Comparison of ENCODE assay signal across 9 cellular contexts in genomic region chr7:116354546-116355422, GRCh38.
DNase-seq lines count a peak whose midpoint lies in the region; ATAC-seq and TF ChIP-seq lines count a peak whose summit lies in the region.
"Had no signal": no experiment of that assay in that cellular context is flagged by ENCODE, and none has a peak within 500 bp of the region (broad histone marks: within the 10 kb centered on the region; RNA-seq: fewer than 3 reads in every experiment).

No MANE protein-coding gene starts in this region.

- peak overlapping the region; percentile 71 for H3K27ac Mint-ChIP-seq in Caco-2 (ENCODE audit: unreplicated experiment)
- H3K27ac Mint-ChIP-seq in activated CD4-positive, alpha-beta memory T cell treated with anti-CD3 and anti-CD28 coated beads, Interleukin-2, amount 10 ng/mL, durations not matched to agents 7 days and 5 days = no peak overlapping the region

- H3K36me3 Mint-ChIP-seq in Caco-2 (ENCODE audit: insufficient read depth, unreplicated experiment) = no peaks in the 10 kb centered on the region
- H3K36me3 Mint-ChIP-seq in activated CD4-positive, alpha-beta memory T cell treated with anti-CD3 and anti-CD28 coated beads, Interleukin-2, amount 10 ng/mL, durations not matched to agents 7 days and 5 days (ENCODE audit: low read depth) = no peaks in the 10 kb centered on the region

- POLR2A ChIA-PET in Caco-2 (lab: Charles Lee) = interaction anchor here (0.7 kb wide), 1 partner anchor 581 kb away, joined by 3 read pairs; no protein-coding TSS in a partner anchor
- POLR2A ChIA-PET in activated CD4-positive, alpha-beta memory T cell treated with anti-CD3 and anti-CD28 coated beads, Interleukin-2, amount 10 ng/mL, durations not matched to agents 7 days and 5 days (lab: Charles Lee) = no interaction called here

- no peaks in the 10 kb centered on the region for H3K36me3 ChIP-seq in Caco-2 (ENCODE audit: control insufficient read depth, insufficient read depth, low read length)
- H3K36me3 ChIP-seq in Peyer's patch = no peaks in the 10 kb centered on the region
- H3K36me3 ChIP-seq in esophagus squamous epithelium = no peaks in the 10 kb centered on the region

- 6 to 12% methylated on average over 9 to 10 of the region's 10 CpGs for WGBS in esophagus squamous epithelium, 2 donors

- H3K27me3 ChIP-seq in Caco-2 (replicated peaks; ENCODE audit: control insufficient read depth, insufficient read depth, low read length) (no peaks in the 10 kb centered on the region), Peyer's patch (no peaks in the 10 kb centered on the region), esophagus squamous epithelium (no peaks in the 10 kb centered on the region)

- H3K9me3 Mint-ChIP-seq in Caco-2 (ENCODE audit: unreplicated experiment) = no peaks in the 10 kb centered on the region
- no peaks in the 10 kb centered on the region for H3K9me3 Mint-ChIP-seq in activated CD4-positive, alpha-beta memory T cell treated with anti-CD3 and anti-CD28 coated beads, Interleukin-2, amount 10 ng/mL, durations not matched to agents 7 days and 5 days

- CTCF ChIA-PET in Caco-2 (lab: Charles Lee) = no interaction called here
- CTCF ChIA-PET in activated CD4-positive, alpha-beta memory T cell treated with anti-CD3 and anti-CD28 coated beads, Interleukin-2, amount 10 ng/mL, durations not matched to agents 7 days and 5 days (lab: Charles Lee) = no interaction called here

- H3K4me1 Mint-ChIP-seq in Caco-2 (ENCODE audit: low read depth, unreplicated experiment) = peaks cover 16% of the 10 kb centered on the region
- no peaks in the 10 kb centered on the region for H3K4me1 Mint-ChIP-seq in activated CD4-positive, alpha-beta memory T cell treated with anti-CD3 and anti-CD28 coated beads, Interleukin-2, amount 10 ng/mL, durations not matched to agents 7 days and 5 days

- H3K27me3 Mint-ChIP-seq in Caco-2 (ENCODE audit: insufficient read depth, unreplicated experiment) = no peaks in the 10 kb centered on the region
- peaks cover 8% of the 10 kb centered on the region for H3K27me3 Mint-ChIP-seq in activated CD4-positive, alpha-beta memory T cell treated with anti-CD3 and anti-CD28 coated beads, Interleukin-2, amount 10 ng/mL, durations not matched to agents 7 days and 5 days

- H3K4me3 Mint-ChIP-seq in Caco-2 (ENCODE audit: unreplicated experiment) = peak overlapping the region; percentile 47
- no peak overlapping the region for H3K4me3 Mint-ChIP-seq in activated CD4-positive, alpha-beta memory T cell treated with anti-CD3 and anti-CD28 coated beads, Interleukin-2, amount 10 ng/mL, durations not matched to agents 7 days and 5 days

- intact Hi-C loops in Caco-2 (cut with micrococcal nuclease; ENCODE audit: unreplicated experiment) (loop anchor here (5.0 kb wide), 1 partner anchor 182 kb away; no protein-coding TSS in a partner anchor), esophagus squamous epithelium (cut with DNase I) (loop anchor here (10.0 kb wide), 1 partner anchor 80 kb away; no protein-coding TSS in a partner anchor)

- no peaks in the 10 kb centered on the region for H3K9me3 ChIP-seq in Caco-2
- no peaks in the 10 kb centered on the region for H3K9me3 ChIP-seq in Peyer's patch
- H3K9me3 ChIP-seq in esophagus squamous epithelium = no peaks in the 10 kb centered on the region

- BruUV-seq in Caco-2 (replicated peaks; lab: Mats Ljungman, UMichigan) = no TSS peak

- TF ChIP-seq CTCF in Caco-2 (IDR thresholded peaks at IDR 0.05; ENCODE audit: insufficient read depth in 1 of 2, low read depth in 1 of 2, low read length in 1 of 2, severe bottlenecking in 1 of 2, unreplicated experiment in 1 of 2) = no peak
- TF ChIP-seq CTCF in Peyer's patch (IDR thresholded peaks at IDR 0.05) = no peak
- no peak for TF ChIP-seq CTCF in esophagus squamous epithelium (IDR thresholded peaks at IDR 0.05)

- TF ChIP-seq POLR2A in Peyer's patch (IDR thresholded peaks at IDR 0.05) = no peak
- no peak for TF ChIP-seq POLR2A in esophagus squamous epithelium (IDR thresholded peaks at IDR 0.05)
- TF ChIP-seq POLR2A in GM18505 (IDR thresholded peaks at IDR 0.05; ENCODE audit: borderline replicate concordance, extremely low read depth, insufficient read depth, insufficient read length) = no peak

- DNase-seq in Caco-2 (peak; percentile 52 to 54), Peyer's patch (peak in 1 of 3 donors; percentile 51), esophagus squamous epithelium (lab: John Stamatoyannopoulos, UW) (no peak), non-pigmented ciliary epithelial cell (ENCODE audit: low read depth) (peak; percentile 91), NOMO-1 (lab: John Stamatoyannopoulos, UW; ENCODE audit: unreplicated experiment in 2 of 2) (no peak)
- DNase-seq in activated CD4-positive, alpha-beta memory T cell treated with anti-CD3 and anti-CD28 coated beads, Interleukin-2, amount 10 ng/mL, durations not matched to agents 7 days and 5 days = no peak
- DNase-seq: stimulated activated naive CD8-positive, alpha-beta T cell treated with anti-CD3 and anti-CD28 coated beads, Interleukin-15, Interleukin-2, amounts not matched to agents 100 U/mL and 50 U/mL, for 24 hours had no signal

- H3K4me1 ChIP-seq in Caco-2 = peaks cover 34% of the 10 kb centered on the region
- peaks cover 0 to 10% (median 0%) of the 10 kb centered on the region in 4 donors for H3K4me1 ChIP-seq in Peyer's patch
- H3K4me1 ChIP-seq in esophagus squamous epithelium = peaks cover 13 to 43% (median 32%) of the 10 kb centered on the region in 3 donors

- H3K4me3 ChIP-seq in Caco-2 (ENCODE audit: low read depth, low read length) (no peak overlapping the region), Peyer's patch (no peak overlapping the region), esophagus squamous epithelium (peak overlapping the region in 1 of 4 donors; percentile 45)

- H3K27ac ChIP-seq in Peyer's patch (peak overlapping the region; percentile 35 to 86 (median 40)), esophagus squamous epithelium (peak overlapping the region; percentile 60 to 86 (median 80))

- ATAC-seq in GM18505 (IDR thresholded peaks at IDR 0.05; ENCODE audit: unreplicated experiment) (no peak), GM18873 (IDR thresholded peaks at IDR 0.05; ENCODE audit: low FRiP score, unreplicated experiment) (no peak)
- ATAC-seq: stimulated activated naive CD8-positive, alpha-beta T cell treated with anti-CD3 and anti-CD28 coated beads, Interleukin-15, Interleukin-2, amounts not matched to agents 100 U/mL and 50 U/mL, for 24 hours had no signal

Comparison
In these comparisons a context has a peak if more than half of its experiments do, and no peak if none do; other contexts are left out.
1. DNase-seq: peak in Caco-2 (2 of 2) and non-pigmented ciliary epithelial cell (single experiment); none in esophagus squamous epithelium (single experiment), activated CD4-positive, alpha-beta memory T cell treated with anti-CD3 and anti-CD28 coated beads, Interleukin-2, amount 10 ng/mL, durations not matched to agents 7 days and 5 days (single experiment) and NOMO-1 (0 of 2).